In the genomic region with DNA sequence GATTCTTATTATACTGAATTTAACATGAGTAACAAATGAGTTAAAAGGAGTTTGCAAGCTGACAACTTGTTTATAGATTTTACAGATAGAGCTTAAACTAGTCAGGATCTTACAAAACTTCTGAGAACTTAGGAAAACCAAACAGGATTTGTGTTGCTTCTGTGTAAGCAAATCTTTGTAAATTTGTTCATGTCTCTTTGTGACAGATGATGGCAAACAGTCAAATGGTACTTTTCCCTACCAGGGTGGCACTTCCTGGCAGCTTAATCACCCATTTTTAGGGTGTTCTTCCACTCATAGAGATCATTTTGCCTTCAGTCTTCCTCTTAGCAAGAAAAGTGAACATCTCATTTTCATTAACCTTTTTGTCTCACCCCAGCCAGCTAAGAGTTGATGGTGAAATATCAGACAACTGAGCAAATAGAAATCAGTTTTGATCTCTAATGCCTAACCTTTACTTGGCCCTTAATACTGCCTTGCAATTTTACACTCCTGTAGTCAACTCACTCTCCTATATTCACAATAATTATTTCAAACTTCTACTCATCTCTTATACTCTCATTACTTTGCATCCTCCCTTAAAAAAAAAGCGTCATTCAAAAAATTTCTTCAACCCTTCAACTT, we compare ENCODE assay signal across 1 cellular context.
TF ChIP-seq lines count a peak whose summit lies in the region.

No MANE protein-coding gene starts in this region.

TF ChIP-seq in HepG2, 621 proteins besides CTCF, POLR2A, EP300 and RAD21 (continues in another document):
- TF ChIP-seq RXRB (CRISPR knock-in tag; IDR thresholded peaks at IDR 0.05; ENCODE audit: borderline replicate concordance) (no peak), ZNF652 (CRISPR knock-in tag; IDR thresholded peaks at IDR 0.05; ENCODE audit: borderline replicate concordance, low read depth) (0 out of 2 replicates have a peak, but pooled peaks have one; percentile 10), HOXD1 (CRISPR knock-in tag; IDR thresholded peaks at IDR 0.05) (peak; percentile 97), ZNF337 (CRISPR knock-in tag; IDR thresholded peaks at IDR 0.05; ENCODE audit: borderline replicate concordance, low read depth) (no peak), PREB (CRISPR knock-in tag; IDR thresholded peaks at IDR 0.05) (no peak), HNRNPLL (IDR thresholded peaks at IDR 0.05; ENCODE audit: low read depth, low read length, poor library complexity, severe bottlenecking) (no peak), NR2F6 (IDR thresholded peaks at IDR 0.05) (no peak), NR2F6 (CRISPR knock-in tag; IDR thresholded peaks at IDR 0.05) (no peak), DZIP1 (CRISPR knock-in tag; IDR thresholded peaks at IDR 0.05) (no peak), KDM3A (CRISPR knock-in tag; IDR thresholded peaks at IDR 0.05; ENCODE audit: low read depth) (no peak), HMG20A (CRISPR knock-in tag; IDR thresholded peaks at IDR 0.05; ENCODE audit: borderline replicate concordance) (peak; percentile 29; the same call in 1 of the 2 replicates), NFIC (IDR thresholded peaks at IDR 0.05; ENCODE audit: low read length) (0 out of 2 replicates have a peak, but pooled peaks have one; percentile 41), NFKB2 (CRISPR knock-in tag; IDR thresholded peaks at IDR 0.05; ENCODE audit: borderline replicate concordance) (no peak), ZHX2 (IDR thresholded peaks at IDR 0.05; ENCODE audit: low read depth) (no peak), ZHX2 (CRISPR knock-in tag; IDR thresholded peaks at IDR 0.05; ENCODE audit: borderline replicate concordance) (no peak), SMC3 (IDR thresholded peaks at IDR 0.05; ENCODE audit: low read length) (no peak), FOXP4 (CRISPR knock-in tag; IDR thresholded peaks at IDR 0.05) (peak; percentile 31; the same call in 1 of the 2 replicates), NFE2L2 (IDR thresholded peaks at IDR 0.05; ENCODE audit: low read length) (no peak), GPN1 (CRISPR knock-in tag; IDR thresholded peaks at IDR 0.05; ENCODE audit: borderline replicate concordance) (no peak), GFI1 (CRISPR knock-in tag; IDR thresholded peaks at IDR 0.05; ENCODE audit: borderline replicate concordance) (peak; percentile 24; the same call in 1 of the 2 replicates), ZNF567 (CRISPR knock-in tag; IDR thresholded peaks at IDR 0.05; ENCODE audit: borderline replicate concordance) (no peak), ZBTB2 (CRISPR knock-in tag; IDR thresholded peaks at IDR 0.05; ENCODE audit: low read depth) (no peak), TCF7 (IDR thresholded peaks at IDR 0.05; ENCODE audit: low read depth) (peak; percentile 29; the same call in 1 of the 2 replicates), ELF3 (CRISPR knock-in tag; IDR thresholded peaks at IDR 0.05) (no peak; the same call in 1 of the 2 replicates), NR1H2 (CRISPR knock-in tag; IDR thresholded peaks at IDR 0.05; ENCODE audit: borderline replicate concordance, low read depth) (no peak), FOXA1 (IDR thresholded peaks at IDR 0.05) (no peak), FOXA1 (CRISPR knock-in tag; IDR thresholded peaks at IDR 0.05) (0 out of 2 replicates have a peak, but pooled peaks have one; percentile 10), ISL2 (CRISPR knock-in tag; IDR thresholded peaks at IDR 0.05) (peak; percentile 67; the same call in 1 of the 2 replicates), ARNT2 (CRISPR knock-in tag; IDR thresholded peaks at IDR 0.05; ENCODE audit: low read depth) (no peak), ZC3H4 (CRISPR knock-in tag; IDR thresholded peaks at IDR 0.05; ENCODE audit: borderline replicate concordance) (no peak), ZNF557 (CRISPR knock-in tag; IDR thresholded peaks at IDR 0.05) (no peak), TBP (CRISPR knock-in tag; IDR thresholded peaks at IDR 0.05) (no peak), SMAD1 (CRISPR knock-in tag; IDR thresholded peaks at IDR 0.05; ENCODE audit: borderline replicate concordance, low read depth) (no peak)
- TF ChIP-seq, protein P1, sequence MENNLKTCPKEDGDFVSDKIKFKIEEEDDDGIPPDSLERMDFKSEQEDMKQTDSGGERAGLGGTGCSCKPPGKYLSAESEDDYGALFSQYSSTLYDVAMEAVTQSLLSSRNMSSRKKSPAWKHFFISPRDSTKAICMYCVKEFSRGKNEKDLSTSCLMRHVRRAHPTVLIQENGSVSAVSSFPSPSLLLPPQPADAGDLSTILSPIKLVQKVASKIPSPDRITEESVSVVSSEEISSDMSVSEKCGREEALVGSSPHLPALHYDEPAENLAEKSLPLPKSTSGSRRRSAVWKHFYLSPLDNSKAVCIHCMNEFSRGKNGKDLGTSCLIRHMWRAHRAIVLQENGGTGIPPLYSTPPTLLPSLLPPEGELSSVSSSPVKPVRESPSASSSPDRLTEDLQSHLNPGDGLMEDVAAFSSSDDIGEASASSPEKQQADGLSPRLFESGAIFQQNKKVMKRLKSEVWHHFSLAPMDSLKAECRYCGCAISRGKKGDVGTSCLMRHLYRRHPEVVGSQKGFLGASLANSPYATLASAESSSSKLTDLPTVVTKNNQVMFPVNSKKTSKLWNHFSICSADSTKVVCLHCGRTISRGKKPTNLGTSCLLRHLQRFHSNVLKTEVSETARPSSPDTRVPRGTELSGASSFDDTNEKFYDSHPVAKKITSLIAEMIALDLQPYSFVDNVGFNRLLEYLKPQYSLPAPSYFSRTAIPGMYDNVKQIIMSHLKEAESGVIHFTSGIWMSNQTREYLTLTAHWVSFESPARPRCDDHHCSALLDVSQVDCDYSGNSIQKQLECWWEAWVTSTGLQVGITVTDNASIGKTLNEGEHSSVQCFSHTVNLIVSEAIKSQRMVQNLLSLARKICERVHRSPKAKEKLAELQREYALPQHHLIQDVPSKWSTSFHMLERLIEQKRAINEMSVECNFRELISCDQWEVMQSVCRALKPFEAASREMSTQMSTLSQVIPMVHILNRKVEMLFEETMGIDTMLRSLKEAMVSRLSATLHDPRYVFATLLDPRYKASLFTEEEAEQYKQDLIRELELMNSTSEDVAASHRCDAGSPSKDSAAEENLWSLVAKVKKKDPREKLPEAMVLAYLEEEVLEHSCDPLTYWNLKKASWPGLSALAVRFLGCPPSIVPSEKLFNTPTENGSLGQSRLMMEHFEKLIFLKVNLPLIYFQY (CRISPR knock-in tag; IDR thresholded peaks at IDR 0.05; ENCODE audit: borderline replicate concordance): no peak
- TF ChIP-seq, protein P2, sequence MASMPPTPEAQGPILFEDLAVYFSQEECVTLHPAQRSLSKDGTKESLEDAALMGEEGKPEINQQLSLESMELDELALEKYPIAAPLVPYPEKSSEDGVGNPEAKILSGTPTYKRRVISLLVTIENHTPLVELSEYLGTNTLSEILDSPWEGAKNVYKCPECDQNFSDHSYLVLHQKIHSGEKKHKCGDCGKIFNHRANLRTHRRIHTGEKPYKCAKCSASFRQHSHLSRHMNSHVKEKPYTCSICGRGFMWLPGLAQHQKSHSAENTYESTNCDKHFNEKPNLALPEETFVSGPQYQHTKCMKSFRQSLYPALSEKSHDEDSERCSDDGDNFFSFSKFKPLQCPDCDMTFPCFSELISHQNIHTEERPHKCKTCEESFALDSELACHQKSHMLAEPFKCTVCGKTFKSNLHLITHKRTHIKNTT (CRISPR knock-in tag; IDR thresholded peaks at IDR 0.05): no peak
- TF ChIP-seq, protein P3, sequence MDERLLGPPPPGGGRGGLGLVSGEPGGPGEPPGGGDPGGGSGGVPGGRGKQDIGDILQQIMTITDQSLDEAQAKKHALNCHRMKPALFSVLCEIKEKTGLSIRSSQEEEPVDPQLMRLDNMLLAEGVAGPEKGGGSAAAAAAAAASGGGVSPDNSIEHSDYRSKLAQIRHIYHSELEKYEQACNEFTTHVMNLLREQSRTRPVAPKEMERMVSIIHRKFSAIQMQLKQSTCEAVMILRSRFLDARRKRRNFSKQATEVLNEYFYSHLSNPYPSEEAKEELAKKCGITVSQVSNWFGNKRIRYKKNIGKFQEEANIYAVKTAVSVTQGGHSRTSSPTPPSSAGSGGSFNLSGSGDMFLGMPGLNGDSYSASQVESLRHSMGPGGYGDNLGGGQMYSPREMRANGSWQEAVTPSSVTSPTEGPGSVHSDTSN (CRISPR knock-in tag; IDR thresholded peaks at IDR 0.05): no peak
